In the genomic region with DNA sequence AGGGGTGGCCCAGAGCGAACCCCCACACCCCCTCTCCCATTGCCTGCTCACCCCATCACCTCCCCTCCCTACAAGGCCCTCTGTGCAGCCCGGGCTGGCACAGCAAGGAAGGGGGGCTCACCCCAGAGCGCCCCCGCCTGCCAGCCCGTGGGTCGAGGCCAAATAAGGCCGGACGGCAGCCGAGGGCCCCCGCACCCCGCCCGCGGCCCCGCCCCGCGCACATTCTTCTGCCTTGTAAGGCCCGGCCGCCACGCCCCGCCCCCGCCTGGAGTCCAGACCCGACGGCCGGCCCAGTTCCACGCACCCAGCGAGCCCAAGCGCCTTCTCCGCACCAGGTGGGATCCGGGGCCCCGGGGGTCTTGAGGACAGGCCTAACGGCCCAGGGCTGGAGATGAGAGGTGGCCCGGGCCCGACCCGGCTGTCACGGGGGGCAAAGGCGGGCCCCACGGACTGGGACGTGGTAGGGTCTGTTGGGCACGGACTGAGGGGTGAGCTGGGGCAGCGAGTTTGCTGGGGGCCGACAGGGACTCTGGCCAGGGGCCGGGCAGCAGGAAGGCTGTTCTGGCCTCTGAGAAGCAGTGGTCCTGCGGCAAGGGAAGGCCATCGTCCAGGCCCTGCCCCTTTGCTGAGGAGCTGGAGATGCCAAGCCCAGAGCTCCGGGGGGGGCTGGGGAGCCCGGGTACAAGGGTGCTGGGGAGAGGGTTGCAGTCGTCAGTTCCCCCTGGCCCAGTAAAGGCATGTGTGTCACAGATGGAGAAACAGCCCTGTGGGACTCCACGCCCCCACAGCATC, we compare ENCODE assay signal across 9 cellular contexts. TPM values are rescaled to one million over a fixed set of nuclear protein-coding genes. Genes with fewer than 3 reads are reported as not detected.
DNase-seq lines count a peak whose midpoint lies in the region; ATAC-seq, FAIRE-seq and TF ChIP-seq lines count a peak whose summit lies in the region.
"Had no signal": no experiment of that assay in that cellular context is flagged by ENCODE, and none has a peak within 500 bp of the region (broad histone marks: within the 10 kb centered on the region; RNA-seq: fewer than 3 reads in every experiment).

Gene MYL9 (plus strand): TSS at position 293 of the 792 bp plus-strand sequence. CDS start 3,366 bp downstream, outside the sequence.

- POLR2A ChIA-PET in endothelial cell of umbilical vein (lab: Charles Lee): interaction anchor here (0.5 to 1.5 kb wide), 4 partner anchors 29 to 594 kb away, joined by 3 to 5 read pairs (median 3); partner anchors contain the start of gene RAB5IF

- H3K79me2 ChIP-seq in endothelial cell of umbilical vein (ENCODE audit: control insufficient read depth, insufficient read depth, low read length): no peaks in the 10 kb centered on the region

- H3K4me3 ChIP-seq in BLaER1 (no peak within 1 kb of the TSS), endothelial cell of umbilical vein (replicated peaks in 1 of 3; ENCODE audit: insufficient read depth in 1 of 3, low read depth in 1 of 3, low read length in 3 of 3) (peak within 1 kb of the TSS; percentile 26 to 77 (median 55)), tibial artery (peak within 1 kb of the TSS; percentile 85 to 99)

- H3K9me3 ChIP-seq in BLaER1 (no peaks in the 10 kb centered on the region), endothelial cell of umbilical vein (replicated peaks; ENCODE audit: control insufficient read depth, insufficient read depth, low read length) (no peaks in the 10 kb centered on the region), tibial artery (no peaks in the 10 kb centered on the region)

- H3K4me2 ChIP-seq in BLaER1 (0 out of 2 replicates have a peak within 1 kb of the TSS, but pooled peaks have one; percentile 3), endothelial cell of umbilical vein (ENCODE audit: insufficient read depth, low read length) (peak within 1 kb of the TSS; percentile 15)

- H3K4me1 Mint-ChIP-seq in memory B cell: peaks cover 9% of the 10 kb centered on the region

- H3K27me3 Mint-ChIP-seq in memory B cell: no peaks in the 10 kb centered on the region
- H3K27me3 Mint-ChIP-seq: central memory CD8-positive, alpha-beta T cell had no signal

- TF ChIP-seq CTCF in endothelial cell of umbilical vein (IDR thresholded peaks at IDR 0.05; ENCODE audit: extremely low read depth in 1 of 2, insufficient read depth in 1 of 2, low read depth in 1 of 2, low read length in 2 of 2): no peak
- no peak for TF ChIP-seq CTCF in tibial artery (IDR thresholded peaks at IDR 0.05)

- H2AFZ ChIP-seq in endothelial cell of umbilical vein (ENCODE audit: low read depth, low read length): peak within 1 kb of the TSS; percentile 97

- H3K36me3 ChIP-seq in BLaER1 (no peaks in the 10 kb centered on the region), endothelial cell of umbilical vein (ENCODE audit: control insufficient read depth in 2 of 2, extremely low read depth in 1 of 2, insufficient read depth in 2 of 2, low read length in 2 of 2) (no peaks in the 10 kb centered on the region), tibial artery (peaks cover 22 to 25% (median 25%) of the 10 kb centered on the region in 3 donors)

- dilution Hi-C loops in endothelial cell of umbilical vein (cut with MboI; ENCODE audit: extremely low pct_ligation_motif_present, low sequenced_read_pairs): no loop called here

- peak within 1 kb of the TSS; percentile 74 for H3K4me3 Mint-ChIP-seq in memory B cell
- H3K4me3 Mint-ChIP-seq: central memory CD8-positive, alpha-beta T cell had no signal

- peak; percentile 49 for TF ChIP-seq POLR2A in endothelial cell of umbilical vein (IDR thresholded peaks at IDR 0.05; ENCODE audit: low read depth, low read length)

- no peaks in the 10 kb centered on the region for H3K9me3 Mint-ChIP-seq in memory B cell
- H3K9me3 Mint-ChIP-seq: central memory CD8-positive, alpha-beta T cell had no signal

- H3K36me3 Mint-ChIP-seq in memory B cell: no peaks in the 10 kb centered on the region

- intact Hi-C loops in endothelial cell of umbilical vein (cut with micrococcal nuclease) (loop anchor here (1.0 to 5.0 kb wide), 2 partner anchors 64 to 79 kb away; partner anchors contain the start of gene RAB5IF), tibial artery (cut with DNase I; ENCODE audit: low total_unique reads) (loop anchor here (2.0 kb wide), 1 partner anchor 79 kb away; no protein-coding TSS in a partner anchor)

- H3K4me1 ChIP-seq in BLaER1 (peaks cover 18% of the 10 kb centered on the region), endothelial cell of umbilical vein (ENCODE audit: control insufficient read depth, extremely low read depth, insufficient read depth, low read length) (peaks cover 11% of the 10 kb centered on the region), tibial artery (peaks cover 0 to 74% (median 48%) of the 10 kb centered on the region in 4 donors)

- H3K9me1 ChIP-seq in endothelial cell of umbilical vein (replicated peaks; ENCODE audit: control insufficient read depth, extremely low read depth, insufficient read depth, low read length): no peaks in the 10 kb centered on the region

- peak; percentile 21 for FAIRE-seq in endothelial cell of umbilical vein (lab: Jason Lieb, UNC)

- CTCF ChIA-PET in endothelial cell of umbilical vein (lab: Charles Lee): interaction anchor here (1.2 to 1.6 kb wide), 4 partner anchors 16 to 214 kb away, joined by 4 to 8 read pairs (median 5); partner anchors contain the start of gene RAB5IF

- peak within 1 kb of the TSS; percentile 55 for H3K27ac Mint-ChIP-seq in memory B cell

- peak; percentile 56 for DNase-seq in NCI-H226
- DNase-seq in endothelial cell of umbilical vein (ENCODE audit: low read depth, low spot score): peak; percentile 43
- peak in 1 of 2 donors; percentile 23 for DNase-seq in memory B cell (ENCODE audit: low spot score in 2 of 2)
- peak; percentile 96 to 98 for DNase-seq in tibial artery
- DNase-seq in activated CD8-positive, alpha-beta memory T cell treated with anti-CD3 and anti-CD28 coated beads for 24 hours: no peak
- no peak for DNase-seq in NCI-H2081 (lab: John Stamatoyannopoulos, UW)

- no TSS peak for BruUV-seq in endothelial cell of umbilical vein (replicated peaks; lab: Mats Ljungman, UMichigan)

- no peak within 1 kb of the TSS for H3K9ac ChIP-seq in BLaER1
- peak within 1 kb of the TSS; percentile 77 for H3K9ac ChIP-seq in endothelial cell of umbilical vein (replicated peaks; ENCODE audit: extremely low read depth, insufficient read depth, low read length)

- H3K27me3 ChIP-seq in BLaER1: peaks cover 8% of the 10 kb centered on the region; the same call in 1 of the 2 replicates
- no peaks in the 10 kb centered on the region for H3K27me3 ChIP-seq in endothelial cell of umbilical vein (ENCODE audit: control insufficient read depth in 2 of 2, insufficient read depth in 2 of 2, low read length in 2 of 2)
- no peaks in the 10 kb centered on the region for H3K27me3 ChIP-seq in tibial artery

- peak; percentile 83 for ATAC-seq in memory B cell (ENCODE audit: low read depth)
- no peak for ATAC-seq in HG03108 (IDR thresholded peaks at IDR 0.05; ENCODE audit: unreplicated experiment)

- H4K20me1 ChIP-seq in BLaER1 (no peaks in the 10 kb centered on the region), endothelial cell of umbilical vein (replicated peaks; ENCODE audit: control insufficient read depth, extremely low read depth, insufficient read depth, low read length) (no peaks in the 10 kb centered on the region)

- H3K27ac ChIP-seq in BLaER1 (no peak within 1 kb of the TSS), endothelial cell of umbilical vein (ENCODE audit: insufficient read depth, low read depth, low read length) (peak within 1 kb of the TSS; percentile 53), tibial artery (peak within 1 kb of the TSS; percentile 97 to 99)

TF ChIP-seq in endothelial cell of umbilical vein, 7 proteins besides CTCF, POLR2A, EP300 and RAD21:
- TF ChIP-seq EZH2 (IDR thresholded peaks at IDR 0.05; ENCODE audit: borderline replicate concordance, low read depth, low read length, severe bottlenecking): no peak
- peak; percentile 61 for TF ChIP-seq POLR2AphosphoS5 (IDR thresholded peaks at IDR 0.05; ENCODE audit: insufficient read depth, low read depth, low read length)

RNA-seq across cellular contexts. Expression of gene MYL9, which starts in this region (rescaled TPM):
- 90.4 and 116 TPM in 2 replicates for total RNA-seq in endothelial cell of umbilical vein
- polyA plus RNA-seq in endothelial cell of umbilical vein: 41.7 and 55.7 TPM in 2 replicates
- polyA plus RNA-seq in endothelial cell of umbilical vein (2011; cell fraction: cytosol; rRNA removed): 53.3 and 66.9 TPM in 2 replicates
- polyA plus RNA-seq in endothelial cell of umbilical vein (2011; cell fraction: nucleus; rRNA removed): 20.4 and 29.6 TPM in 2 replicates
- polyA plus RNA-seq in endothelial cell of umbilical vein (2012): 63.8 and 111 TPM in 2 replicates
- 26.3 and 32.0 TPM in 2 replicates for polyA minus RNA-seq in endothelial cell of umbilical vein
- 4.6 TPM for polyA minus RNA-seq in endothelial cell of umbilical vein (2011; cell fraction: cytosol; rRNA and poly(A)+ RNA removed)
- polyA minus RNA-seq in endothelial cell of umbilical vein (2011; cell fraction: nucleus; rRNA and poly(A)+ RNA removed): 8.4 and 14.5 TPM in 2 replicates

Comparison
In these comparisons a context has a peak if more than half of its experiments do, and no peak if none do; other contexts are left out.
1. DNase-seq: peak in NCI-H226 (single experiment), endothelial cell of umbilical vein (single experiment) and tibial artery (2 of 2); none in activated CD8-positive, alpha-beta memory T cell treated with anti-CD3 and anti-CD28 coated beads for 24 hours (single experiment) and NCI-H2081 (0 of 2).